In genomic region chr3:14921034-14921616, GRCh38 we compare ENCODE assay signal across 8 cellular contexts. TPM values are rescaled to one million over a fixed set of nuclear protein-coding genes. Genes with fewer than 3 reads are reported as not detected.
DNase-seq lines count a peak whose midpoint lies in the region; ATAC-seq and TF ChIP-seq lines count a peak whose summit lies in the region.

No MANE protein-coding gene starts in this region.

- TF ChIP-seq CTCF in LNCAP (IDR thresholded peaks at IDR 0.05) (peak; percentile 91), stomach (IDR thresholded peaks at IDR 0.05) (peak in 6 of 7 experiments; percentile 92 to 100 (median 98))

- H3K27me3 ChIP-seq in neuronal stem cell (ENCODE audit: control insufficient read depth in 3 of 3, insufficient read depth in 3 of 3, low read depth in 1 of 3, low read length in 3 of 3) (peaks cover 0 to 22% (median 1%) of the 10 kb centered on the region in 3 experiments), stomach (no peaks in the 10 kb centered on the region)

- no peak overlapping the region for H2AFZ ChIP-seq in neuronal stem cell (ENCODE audit: low read length)

- peak; percentile 63 for DNase-seq in COR-L47 (lab: John Stamatoyannopoulos, UW)
- peak; percentile 93 for DNase-seq in RPMI8226
- DNase-seq in activated T-helper 1 cell treated with anti-CD3 and anti-CD28 coated beads, Interleukin-2, amount 50 U/mL, for 16 hours (ENCODE audit: low read depth in 1 of 2, low spot score in 1 of 2), result peak; percentile 63 to 71
- peak; percentile 77 for DNase-seq in fibroblast of the conjunctiva (ENCODE audit: low read depth)
- peak; percentile 73 for DNase-seq in neuronal stem cell (ENCODE audit: low spot score)
- DNase-seq in stomach, result peak; percentile 93

- intact Hi-C loops in stomach (cut with DNase I; ENCODE audit: low total_unique reads), result loop anchor here (5.0 kb wide), 1 partner anchor 129 kb away; no protein-coding TSS in a partner anchor

- H3K4ac ChIP-seq in neuronal stem cell (ENCODE audit: low read length), result no peak overlapping the region

- no peak overlapping the region for H2BK120ac ChIP-seq in neuronal stem cell (ENCODE audit: low read depth, low read length)

- H3K36me3 ChIP-seq in neuronal stem cell (replicated peaks in 1 of 2; ENCODE audit: control insufficient read depth in 2 of 2, insufficient read depth in 2 of 2, low read length in 2 of 2), result no peaks in the 10 kb centered on the region
- H3K36me3 ChIP-seq in stomach, result peaks cover 0 to 27% (median 8%) of the 10 kb centered on the region in 4 donors

- H4K8ac ChIP-seq in neuronal stem cell (ENCODE audit: low read depth, low read length), result no peak overlapping the region

- H3K9ac ChIP-seq in neuronal stem cell (ENCODE audit: low read depth, low read length, poor library complexity), result no peak overlapping the region

- peaks cover 2 to 9% of the 10 kb centered on the region in 2 donors for H3K4me1 ChIP-seq in neuronal stem cell (ENCODE audit: control insufficient read depth in 2 of 2, insufficient read depth in 1 of 2, low read depth in 1 of 2, low read length in 2 of 2)
- H3K4me1 ChIP-seq in stomach, result peaks cover 0 to 11% (median 7%) of the 10 kb centered on the region in 4 donors

- H3K27ac ChIP-seq in neuronal stem cell (replicated peaks; ENCODE audit: low read length), result no peak overlapping the region
- no peak overlapping the region for H3K27ac ChIP-seq in stomach

- H3K9me3 ChIP-seq in neuronal stem cell (replicated peaks in 1 of 2; ENCODE audit: control insufficient read depth in 2 of 2, insufficient read depth in 1 of 2, low read depth in 1 of 2, low read length in 2 of 2) (no peaks in the 10 kb centered on the region), stomach (no peaks in the 10 kb centered on the region)

- no peak for TF ChIP-seq POLR2A in stomach (IDR thresholded peaks at IDR 0.05)

- ATAC-seq in GM21423 (IDR thresholded peaks at IDR 0.05; ENCODE audit: unreplicated experiment), result peak; percentile 83

- no peaks in the 10 kb centered on the region for H3K79me1 ChIP-seq in neuronal stem cell (ENCODE audit: low read depth, low read length)

- no peak overlapping the region for H3K23ac ChIP-seq in neuronal stem cell (ENCODE audit: low read depth, low read length, poor library complexity)

- H2BK5ac ChIP-seq in neuronal stem cell (ENCODE audit: low read length), result no peak overlapping the region

- H2AK5ac ChIP-seq in neuronal stem cell (ENCODE audit: low read depth, low read length), result no peak overlapping the region

- no peak overlapping the region for H2BK12ac ChIP-seq in neuronal stem cell (ENCODE audit: low read length)

- H3K4me2 ChIP-seq in neuronal stem cell (ENCODE audit: insufficient read depth, low read length, poor library complexity, severe bottlenecking), result no peak overlapping the region

- TF ChIP-seq EP300 in stomach (IDR thresholded peaks at IDR 0.05), result no peak

- H3K4me3 ChIP-seq in neuronal stem cell (ENCODE audit: low read length in 2 of 2) (no peak overlapping the region), stomach (no peak overlapping the region)

- no peak overlapping the region for H4K91ac ChIP-seq in neuronal stem cell (ENCODE audit: low read depth, low read length, poor library complexity)

- no peak overlapping the region for H3K14ac ChIP-seq in neuronal stem cell (ENCODE audit: low read length)

- no CpG with 5 or more reads among the region's 10 CpGs for WGBS in neuronal stem cell (ENCODE audit: extremely low coverage in 2 of 2, insufficient read length in 2 of 2, insufficient replicate concordance in 1 of 2), 2 donors
- 15 to 20% (median 18%) methylated on average over 8 to 10 of the region's 10 CpGs for WGBS in stomach, 5 donors

- H3K18ac ChIP-seq in neuronal stem cell (ENCODE audit: low read length), result no peak overlapping the region

- H2BK15ac ChIP-seq in neuronal stem cell (ENCODE audit: low read length), result no peak overlapping the region

RNA-seq across cellular contexts. Expression of gene NR2C2, which starts 26.3 kb away (rescaled TPM):
- polyA plus RNA-seq in neuronal stem cell (2013, experiment 1 of 2), result 21.0 TPM
- 22.1 TPM for polyA plus RNA-seq in neuronal stem cell (2013, experiment 2 of 2)
- 10 to 100 TPM in 4 of 5 donors, 1 to 10 TPM in 1; 8.7 to 73.6 (median 28.6) TPM for total RNA-seq in stomach
- 1 to 10 TPM; 5.0 to 5.5 (median 5.0) TPM for polyA plus RNA-seq in stomach
